Comparison of ENCODE assay signal across 8 cellular contexts in genomic region chr16:4693296-4693955, GRCh38. TPM values are rescaled to one million over a fixed set of nuclear protein-coding genes. Genes with fewer than 3 reads are reported as not detected.
DNase-seq lines count a peak whose midpoint lies in the region; ATAC-seq and TF ChIP-seq lines count a peak whose summit lies in the region.

Gene NUDT16L1 (plus strand): TSS chr16:4693562. CDS start chr16:4693727, 165 bp downstream.

- H3K36me3 ChIP-seq in mammary epithelial cell (ENCODE audit: insufficient read depth, low read length): peaks cover 7% of the 10 kb centered on the region
- peaks cover 32% of the 10 kb centered on the region for H3K36me3 ChIP-seq in iPS-20b (ENCODE audit: insufficient read depth, low read depth, low read length)

- H3K4me3 ChIP-seq in WI38 (ENCODE audit: low read depth, low read length) (peak within 1 kb of the TSS; percentile 80), mammary epithelial cell (replicated peaks in 1 of 3; ENCODE audit: insufficient read depth in 1 of 3, low read depth in 2 of 3, low read length in 3 of 3) (peak within 1 kb of the TSS; percentile 77 to 95 (median 91)), iPS-20b (ENCODE audit: low read length) (peak within 1 kb of the TSS; percentile 82), skin epidermis (peak within 1 kb of the TSS; percentile 70 to 100 (median 87))

- in situ Hi-C loops in mammary epithelial cell (cut with MboI; ENCODE audit: low sequenced_read_pairs in 2 of 2): no loop called here

- peak within 1 kb of the TSS; percentile 42 for H3K9ac ChIP-seq in mammary epithelial cell (ENCODE audit: insufficient read depth, low read length)
- peak within 1 kb of the TSS; percentile 79; the same call in 1 of the 2 replicates for H3K9ac ChIP-seq in iPS-20b (ENCODE audit: low read depth, low read length)

- dilution Hi-C loops in mammary epithelial cell (cut with HindIII; ENCODE audit: low sequenced_read_pairs): no loop called here

- intact Hi-C loops in mammary epithelial cell (cut with micrococcal nuclease): loop anchor here (2.0 kb wide), 2 partner anchors 77 to 263 kb away; no protein-coding TSS in a partner anchor

- DNase-seq in AG08395 (ENCODE audit: low spot score) (peak; percentile 99), NCI-H2227 treated with DMSO at 0.1 percent for 48 hours (lab: John Stamatoyannopoulos, UW) (peak; percentile 93), mammary epithelial cell (peak; percentile 96)

- CTCF ChIA-PET in mammary epithelial cell (lab: Charles Lee; ENCODE audit: low non-redundant PET): no interaction called here

- peak within 1 kb of the TSS; percentile 75 for H2AFZ ChIP-seq in mammary epithelial cell (ENCODE audit: low read depth, low read length)

- no peaks in the 10 kb centered on the region for H3K9me3 ChIP-seq in mammary epithelial cell (replicated peaks; ENCODE audit: insufficient read depth, low read length)
- H3K9me3 ChIP-seq in iPS-20b (ENCODE audit: insufficient read depth, low read depth, low read length): no peaks in the 10 kb centered on the region

- no CpG with 5 or more reads among the region's 91 CpGs for WGBS in mammary epithelial cell (ENCODE audit: low coverage, missing lambda C conversion rate)

- H3K4me2 ChIP-seq in mammary epithelial cell (ENCODE audit: insufficient read depth, low read depth, low read length): peak within 1 kb of the TSS; percentile 96

- ATAC-seq in GM18909 (IDR thresholded peaks at IDR 0.05; ENCODE audit: poor library complexity, unreplicated experiment): peak; percentile 91
- peak; percentile 94 for ATAC-seq in HG03159 (IDR thresholded peaks at IDR 0.05; ENCODE audit: unreplicated experiment)

- no TSS peak for BruUV-seq in mammary epithelial cell (replicated peaks; lab: Mats Ljungman, UMichigan)

- no peaks in the 10 kb centered on the region for H3K27me3 ChIP-seq in mammary epithelial cell (ENCODE audit: insufficient read depth, low read length)
- no peaks in the 10 kb centered on the region for H3K27me3 ChIP-seq in iPS-20b (ENCODE audit: insufficient read depth, low read length)

- no peak for TF ChIP-seq CTCF in WI38 (IDR thresholded peaks at IDR 0.05; ENCODE audit: low read depth, low read length)
- TF ChIP-seq CTCF in mammary epithelial cell (conservative IDR thresholded peaks at IDR 0.05 in 1 of 2, IDR thresholded peaks at IDR 0.05 in 1 of 2; ENCODE audit: extremely low read depth in 1 of 2, insufficient read depth in 1 of 2, low read depth in 1 of 2, low read length in 2 of 2): peak in 1 of 2 donors; percentile 19

- peaks cover 19% of the 10 kb centered on the region for H3K4me1 ChIP-seq in mammary epithelial cell (ENCODE audit: insufficient read depth, low read length)
- no peaks in the 10 kb centered on the region for H3K4me1 ChIP-seq in iPS-20b (ENCODE audit: insufficient read depth, low read length)

- H4K20me1 ChIP-seq in mammary epithelial cell (ENCODE audit: insufficient read depth, low read length): no peaks in the 10 kb centered on the region

- peaks cover 24% of the 10 kb centered on the region for H3K79me2 ChIP-seq in mammary epithelial cell (ENCODE audit: insufficient read depth, low read length)

- H3K27ac ChIP-seq in mammary epithelial cell (ENCODE audit: insufficient read depth, low read depth, low read length) (peak within 1 kb of the TSS; percentile 3), iPS-20b (ENCODE audit: low read length) (no peak within 1 kb of the TSS), skin epidermis (peak within 1 kb of the TSS; percentile 63 to 95 (median 86))

RNA-seq across cellular contexts. Expression of gene NUDT16L1, which starts in this region (rescaled TPM):
- total RNA-seq in mammary epithelial cell: 10 to 100 TPM; 13.5 to 26.2 TPM
- 34.3 TPM for polyA plus RNA-seq in mammary epithelial cell
- polyA minus RNA-seq in mammary epithelial cell: 15.6 TPM
